In the genomic region with DNA sequence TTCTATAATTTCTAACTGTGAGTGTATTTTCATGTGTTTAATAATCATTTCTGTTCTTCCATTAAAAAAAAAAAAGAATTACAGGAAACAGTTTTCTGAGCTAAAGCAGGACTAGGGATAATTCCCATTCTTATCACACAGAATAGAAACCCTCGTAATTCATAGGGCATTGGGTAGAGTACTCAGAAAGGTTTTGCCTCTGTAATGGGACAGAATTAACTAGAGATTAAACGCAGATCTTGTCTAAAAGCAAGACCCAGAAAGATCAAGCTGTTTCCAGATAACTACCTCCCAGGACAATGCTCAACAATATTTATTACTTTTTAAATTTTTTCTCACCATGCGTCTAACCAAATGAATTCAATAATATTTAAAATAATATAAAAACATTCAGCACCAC, we compare ENCODE assay signal across 9 cellular contexts. TPM values are rescaled to one million over a fixed set of nuclear protein-coding genes. Genes with fewer than 3 reads are reported as not detected.
"Had no signal": no experiment of that assay in that cellular context is flagged by ENCODE, and none has a peak within 500 bp of the region (broad histone marks: within the 10 kb centered on the region; RNA-seq: fewer than 3 reads in every experiment).

No MANE protein-coding gene starts in this region.

- ATAC-seq: HepG2, K562 had no signal

- H3K27ac ChIP-seq: HL-60 had no signal

- DNase-seq: IMR-90, KBM-7, KG1 had no signal

- H3K4me3 ChIP-seq: K562 had no signal

RNA-seq across cellular contexts. Expression of a gene that starts 18.4 kb away (rescaled TPM):
- total RNA-seq: HT-29, HT1080, IMR-90 had no signal
- polyA plus RNA-seq: IgD-negative memory B cell had no signal
